29 cellular contexts compared by ENCODE assay signal in genomic region chr7:136912339-136912738, GRCh38. TPM values are rescaled to one million over a fixed set of nuclear protein-coding genes. Genes with fewer than 3 reads are reported as not detected.
"Had no signal": no experiment of that assay in that cellular context is flagged by ENCODE, and none has a peak within 500 bp of the region (broad histone marks: within the 10 kb centered on the region; RNA-seq: fewer than 3 reads in every experiment).

No MANE protein-coding gene starts in this region.

- H3K27ac ChIP-seq: heart left ventricle, lower lobe of right lung, ovary, skin epidermis, spleen, suprapubic skin, thoracic aorta, tibial artery, upper lobe of right lung had no signal

- H3K36me3 ChIP-seq: heart left ventricle, lower lobe of right lung, ovary, right atrium auricular region, spleen, suprapubic skin, thoracic aorta, tibial artery, upper lobe of right lung had no signal

- ATAC-seq: left lobe of liver; lower lobe of right lung; mucosa of descending colon; naive thymus-derived CD4-positive, alpha-beta T cell; natural killer cell treated with Interleukin-12 subunit alpha and Interleukin-12 subunit beta and Interleukin-15 and Interleukin-18, amount 100 ng/mL, for 72 hours; sciatic nerve; stimulated activated effector memory CD8-positive, alpha-beta T cell treated with anti-CD3 and anti-CD28 coated beads, Interleukin-12 subunit alpha, Interleukin-12 subunit beta, amount 100 ng/mL, for 72 hours; upper lobe of right lung had no signal

- FAIRE-seq: keratinocyte, urothelium cell line had no signal

- H3K9me3 ChIP-seq: heart left ventricle, lower lobe of right lung, mucosa of descending colon, ovary, right atrium auricular region, spleen, suprapubic skin, thoracic aorta, tibial artery, upper lobe of right lung had no signal

- H3K4me1 ChIP-seq: lower lobe of right lung, right atrium auricular region, spleen, suprapubic skin, tibial artery, upper lobe of right lung had no signal

- H3K4me3 ChIP-seq: heart left ventricle, lower lobe of right lung, mucosa of descending colon, ovary, right atrium auricular region, skin epidermis, spleen, suprapubic skin, thoracic aorta, tibial artery, upper lobe of right lung had no signal

- DNase-seq: heart left ventricle; kidney glomerular epithelial cell; left cardiac atrium; lower lobe of right lung; mammary epithelial cell; midbrain; mucosa of descending colon; naive thymus-derived CD4-positive, alpha-beta T cell; ovary; spleen; stimulated activated CD4-positive, alpha-beta T cell treated with anti-CD3 and anti-CD28 coated beads, Interleukin-4, amount 100 ng/mL, for 24 hours; stimulated activated naive CD4-positive, alpha-beta T cell; tibial artery; trophoblast cell; upper lobe of right lung had no signal

- H3K27me3 ChIP-seq: heart left ventricle, ovary, right atrium auricular region, spleen, suprapubic skin, tibial artery, upper lobe of right lung had no signal

RNA-seq across cellular contexts. Expression of gene CHRM2, which starts 43.9 kb away (rescaled TPM):
- total RNA-seq: mammary epithelial cell; mesenteric fat pad; naive thymus-derived CD4-positive, alpha-beta T cell; natural killer cell treated with Interleukin-12 subunit alpha and Interleukin-12 subunit beta and Interleukin-15 and Interleukin-18, amount 100 ng/mL, for 72 hours; progenitor cell of endocrine pancreas; pulmonary artery endothelial cell; sciatic nerve; subcutaneous adipose tissue; thoracic aorta had no signal
- polyA plus RNA-seq: keratinocyte; mammary epithelial cell; naive thymus-derived CD4-positive, alpha-beta T cell; spleen had no signal
